ENCODE assay signal across 1 cellular context in the genomic region with DNA sequence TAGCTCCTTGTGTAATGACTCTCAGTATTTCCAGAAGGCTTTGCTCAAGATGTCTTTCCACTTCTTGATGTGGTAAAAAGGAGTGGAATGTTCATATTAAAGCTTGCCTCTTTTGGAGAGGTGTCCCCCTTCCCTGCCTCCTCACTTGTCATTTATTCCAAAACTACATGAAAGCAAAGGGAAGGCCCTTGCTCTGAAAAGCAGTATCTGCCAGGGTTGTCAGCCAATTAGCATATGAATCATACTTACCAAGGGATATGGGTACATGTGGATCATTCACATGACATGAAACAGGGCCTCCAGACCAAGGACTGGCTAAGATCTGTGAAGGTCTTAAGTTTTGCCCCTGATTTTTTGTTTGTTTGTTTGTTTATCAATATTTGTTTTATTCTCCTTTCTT.
TF ChIP-seq lines count a peak whose summit lies in the region.

No MANE protein-coding gene starts in this region.

TF ChIP-seq in A549, 52 proteins besides CTCF, POLR2A, EP300 and RAD21:
- no peak for TF ChIP-seq FOXS1 (CRISPR knock-in tag; IDR thresholded peaks at IDR 0.05)
- no peak for TF ChIP-seq TFCP2L1 (CRISPR knock-in tag; IDR thresholded peaks at IDR 0.05)
- no peak for TF ChIP-seq CHD2 (IDR thresholded peaks at IDR 0.05; ENCODE audit: low read length, partially characterized antibody)
- TF ChIP-seq JUNB (IDR thresholded peaks at IDR 0.05) = 0 out of 2 replicates have a peak, but pooled peaks have one; percentile 14
- TF ChIP-seq HEYL (CRISPR knock-in tag; IDR thresholded peaks at IDR 0.05) = 0 out of 2 replicates have a peak, but pooled peaks have one; percentile 18
- no peak for TF ChIP-seq HOXB5 (CRISPR knock-in tag; IDR thresholded peaks at IDR 0.05)
- no peak for TF ChIP-seq KDM5A (IDR thresholded peaks at IDR 0.05)
- TF ChIP-seq SREBF2 (IDR thresholded peaks at IDR 0.05) = no peak
- TF ChIP-seq EHMT2 (IDR thresholded peaks at IDR 0.05; ENCODE audit: low read depth) = no peak
- peak; percentile 49; the same call in 1 of the 2 replicates for TF ChIP-seq FOSL2 (IDR thresholded peaks at IDR 0.05)
- TF ChIP-seq FOSL2 (CRISPR knock-in tag; IDR thresholded peaks at IDR 0.05) = peak; percentile 64
- no peak for TF ChIP-seq RFX5 (IDR thresholded peaks at IDR 0.05)
- TF ChIP-seq MYC (IDR thresholded peaks at IDR 0.05; ENCODE audit: borderline replicate concordance, low read length) = no peak
- TF ChIP-seq CHD4 (IDR thresholded peaks at IDR 0.05; ENCODE audit: borderline replicate concordance) = no peak
- TF ChIP-seq ZC3H11A (IDR thresholded peaks at IDR 0.05) = no peak
- no peak for TF ChIP-seq ZNF302 (CRISPR knock-in tag; IDR thresholded peaks at IDR 0.05)
- TF ChIP-seq HOXB13 (CRISPR knock-in tag; IDR thresholded peaks at IDR 0.05; ENCODE audit: low read depth) = no peak
TF ChIP-seq in A549: peak in this region for 3.
